ENCODE assay signal across 8 cellular contexts in the genomic region with DNA sequence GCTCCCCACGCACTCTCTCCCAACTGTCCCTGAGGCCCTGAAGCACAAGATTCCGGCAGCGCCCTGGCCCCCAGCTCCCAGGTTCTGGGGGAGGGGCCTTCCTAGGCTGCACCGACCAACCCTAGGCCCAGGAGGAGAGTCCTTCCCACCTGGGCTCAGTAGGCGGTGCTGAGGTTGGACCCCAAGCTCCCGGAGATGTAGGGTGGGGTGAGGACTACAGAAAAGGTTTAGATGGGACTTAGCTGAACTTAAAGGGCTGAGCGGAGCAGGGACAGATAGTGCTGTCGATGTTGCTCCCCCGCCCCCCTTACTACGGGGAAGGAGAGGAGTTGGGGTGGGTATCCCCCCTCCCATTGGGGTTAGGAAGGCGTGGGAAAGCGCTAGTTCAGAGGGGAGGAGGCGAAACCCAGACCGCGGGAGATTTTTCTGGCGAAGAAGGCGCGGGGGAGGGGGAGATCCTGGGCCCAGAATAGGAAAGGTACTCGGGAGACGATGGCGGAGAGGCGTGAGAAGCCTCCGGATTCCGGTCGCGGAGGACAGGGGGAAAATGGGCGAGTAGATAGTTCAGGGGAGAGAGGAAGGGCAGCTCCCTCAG. TPM values are rescaled to one million over a fixed set of nuclear protein-coding genes. Genes with fewer than 3 reads are reported as not detected.
DNase-seq lines count a peak whose midpoint lies in the region; ATAC-seq and TF ChIP-seq lines count a peak whose summit lies in the region.

No MANE protein-coding gene starts in this region.

- no peaks in the 10 kb centered on the region for H3K9me3 ChIP-seq in right atrium auricular region

- no peak for ATAC-seq in activated naive CD4-positive, alpha-beta T cell treated with anti-CD3 and anti-CD28 coated beads, Interleukin-2, amount 50 U/mL, for 72 hours
- ATAC-seq in GM18520 (IDR thresholded peaks at IDR 0.05; ENCODE audit: unreplicated experiment) = no peak

- H3K27me3 ChIP-seq in right atrium auricular region (no peaks in the 10 kb centered on the region), rectal smooth muscle tissue (ENCODE audit: control insufficient read depth, insufficient read depth, low read length) (no peaks in the 10 kb centered on the region)

- peaks cover 7 to 18% of the 10 kb centered on the region in 2 donors for H3K36me3 Mint-ChIP-seq in activated naive CD4-positive, alpha-beta T cell treated with anti-CD3 and anti-CD28 coated beads, Interleukin-2, amount 50 U/mL, for 72 hours

- H3K27ac Mint-ChIP-seq in activated naive CD4-positive, alpha-beta T cell treated with anti-CD3 and anti-CD28 coated beads, Interleukin-2, amount 50 U/mL, for 72 hours = peak overlapping the region; percentile 91 to 92

- peak overlapping the region; percentile 80 to 88 for H3K4me3 ChIP-seq in right atrium auricular region
- peak overlapping the region; percentile 91 for H3K4me3 ChIP-seq in rectal smooth muscle tissue (ENCODE audit: low read length)

- H3K36me3 ChIP-seq in right atrium auricular region = peaks cover 19% of the 10 kb centered on the region
- peaks cover 19% of the 10 kb centered on the region for H3K36me3 ChIP-seq in rectal smooth muscle tissue (ENCODE audit: control insufficient read depth, insufficient read depth, low read length)

- no peaks in the 10 kb centered on the region for H3K9me3 Mint-ChIP-seq in activated naive CD4-positive, alpha-beta T cell treated with anti-CD3 and anti-CD28 coated beads, Interleukin-2, amount 50 U/mL, for 72 hours

- H3K9ac ChIP-seq in rectal smooth muscle tissue (ENCODE audit: low read length) = peak overlapping the region; percentile 29

- H3K4me1 ChIP-seq in right atrium auricular region = peaks cover 0 to 62% of the 10 kb centered on the region in 2 donors
- peaks cover 18% of the 10 kb centered on the region for H3K4me1 ChIP-seq in rectal smooth muscle tissue (ENCODE audit: control insufficient read depth, insufficient read depth, low read length)

- H3K27ac ChIP-seq in right atrium auricular region = peak overlapping the region; percentile 91 to 94
- peak overlapping the region; percentile 96 for H3K27ac ChIP-seq in rectal smooth muscle tissue (ENCODE audit: low read depth, low read length)

- no peak for TF ChIP-seq CTCF in right atrium auricular region (IDR thresholded peaks at IDR 0.05)

- DNase-seq in activated effector memory CD4-positive, alpha-beta T cell treated with anti-CD3 and anti-CD28 coated beads, Interleukin-2, amount 50 U/mL, for 16 hours = peak; percentile 70
- no peak for DNase-seq in activated effector memory CD4-positive, alpha-beta T cell treated with Interleukin-2 at 50 U/mL for 16 hours
- DNase-seq in NCI-H2227 treated with DMSO at 0.1 percent for 48 hours (lab: John Stamatoyannopoulos, UW) (peak; percentile 7), right atrium auricular region (ENCODE audit: low spot score) (no peak), mesenteric fat pad (ENCODE audit: low spot score) (no peak)
- DNase-seq in activated naive CD4-positive, alpha-beta T cell treated with anti-CD3 and anti-CD28 coated beads, Interleukin-2, amount 50 U/mL, for 72 hours (ENCODE audit: low spot score in 2 of 2) = no peak

RNA-seq across cellular contexts. Expression of a gene that starts 4.2 kb away (rescaled TPM):
- 100 to 1,000 TPM in 1 of 2 donors, 10 to 100 TPM in 1; 92.0 to 113 TPM for total RNA-seq in activated naive CD4-positive, alpha-beta T cell treated with anti-CD3 and anti-CD28 coated beads, Interleukin-2, amount 50 U/mL, for 72 hours
- 10 to 100 TPM; 38.6 to 42.7 TPM for total RNA-seq in right atrium auricular region
- 81.2 TPM for total RNA-seq in mesenteric fat pad

RNA-seq across cellular contexts. Expression of a gene that starts 11.4 kb away (rescaled TPM):
- 100 to 1,000 TPM; 788 to 897 TPM for total RNA-seq in activated naive CD4-positive, alpha-beta T cell treated with anti-CD3 and anti-CD28 coated beads, Interleukin-2, amount 50 U/mL, for 72 hours
- total RNA-seq in right atrium auricular region = 1,000 to 10,000 TPM; 1,028 to 1,860 TPM
- total RNA-seq in mesenteric fat pad = 570 TPM

RNA-seq across cellular contexts. Expression of a gene that starts 53.7 kb away (rescaled TPM):
- total RNA-seq in activated naive CD4-positive, alpha-beta T cell treated with anti-CD3 and anti-CD28 coated beads, Interleukin-2, amount 50 U/mL, for 72 hours = 100 to 1,000 TPM; 285 to 294 TPM
- total RNA-seq in right atrium auricular region (10 to 100 TPM; 69.6 to 71.1 TPM), mesenteric fat pad (130 TPM)

Comparison
In these comparisons a context has a peak if more than half of its experiments do, and no peak if none do; other contexts are left out.
1. DNase-seq: peak in activated effector memory CD4-positive, alpha-beta T cell treated with anti-CD3 and anti-CD28 coated beads, Interleukin-2, amount 50 U/mL, for 16 hours (single experiment) and NCI-H2227 treated with DMSO at 0.1 percent for 48 hours (single experiment); none in activated effector memory CD4-positive, alpha-beta T cell treated with Interleukin-2 at 50 U/mL for 16 hours (single experiment), activated naive CD4-positive, alpha-beta T cell treated with anti-CD3 and anti-CD28 coated beads, Interleukin-2, amount 50 U/mL, for 72 hours (0 of 2), right atrium auricular region (single experiment) and mesenteric fat pad (single experiment).